ENCODE assay signal across 8 cellular contexts in the genomic region with DNA sequence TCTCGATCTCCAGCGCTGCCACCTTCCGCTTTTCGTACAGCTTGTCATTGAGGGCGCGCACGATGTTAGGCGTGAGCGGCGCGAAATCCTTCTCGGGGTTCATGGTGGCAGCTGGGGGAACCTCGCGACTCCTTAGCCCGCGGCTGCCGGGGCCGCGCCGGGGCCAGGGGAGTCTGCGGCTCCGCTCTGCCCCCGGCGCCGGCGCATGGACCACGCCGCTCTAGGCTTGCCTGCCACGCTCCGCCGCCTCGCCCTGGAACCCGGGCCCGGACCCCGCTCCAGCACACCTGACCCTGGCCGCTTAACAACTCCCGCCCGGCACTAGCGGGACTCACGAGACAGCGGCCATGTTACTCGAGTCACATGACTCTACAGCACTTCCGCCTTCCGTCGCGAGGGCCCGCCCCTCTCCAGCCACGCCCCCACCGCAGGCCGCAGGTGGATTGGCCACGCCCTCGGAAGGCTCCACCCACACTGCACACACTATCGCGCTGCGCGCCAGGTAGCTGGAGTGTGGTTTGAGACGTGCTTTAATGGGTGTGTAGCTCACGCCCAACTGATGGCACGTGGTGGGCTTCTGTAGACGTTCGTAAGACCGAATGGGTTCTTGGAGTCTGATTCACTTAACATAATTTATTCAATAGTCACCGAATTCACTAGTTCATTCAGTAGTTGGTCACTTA. TPM values are rescaled to one million over a fixed set of nuclear protein-coding genes. Genes with fewer than 3 reads are reported as not detected.
DNase-seq lines count a peak whose midpoint lies in the region; TF ChIP-seq lines count a peak whose summit lies in the region.

Gene VAC14, minus strand, starts transcription at position 361 of the 683 bp plus-strand sequence. Its CDS starts 258 bp downstream, at position 103.

- H3K27ac Mint-ChIP-seq in nephron: peak within 1 kb of the TSS in 2 of 3 experiments; percentile 77 to 82
- peak within 1 kb of the TSS; percentile 81 for H3K27ac Mint-ChIP-seq in stimulated activated naive CD8-positive, alpha-beta T cell treated with anti-CD3 and anti-CD28 coated beads, Interleukin-15, Interleukin-2, amounts not matched to agents 100 ng/mL and 50 ng/mL, for 24 hours

- no peaks in the 10 kb centered on the region; the same call in 1 of the 2 replicates for H3K27me3 ChIP-seq in H7 (ENCODE audit: control insufficient read depth, insufficient read depth, low read length)

- H3K36me3 ChIP-seq in H7 (replicated peaks; ENCODE audit: control insufficient read depth, insufficient read depth, low read length): no peaks in the 10 kb centered on the region; the same call in none of the 2 replicates

- TF ChIP-seq CTCF in fibroblast of the aortic adventitia (IDR thresholded peaks at IDR 0.05; ENCODE audit: insufficient read depth, low read length) (no peak), nephron (IDR thresholded peaks at IDR 0.05; ENCODE audit: unreplicated experiment in 3 of 3) (no peak)

- DNase-seq in ELF-1 (ENCODE audit: low read depth, low spot score) (peak; percentile 97), H7 (peak; percentile 97), M059J (ENCODE audit: low read depth) (peak; percentile 86), fibroblast of the aortic adventitia (ENCODE audit: low read depth) (peak; percentile 76)
- peak; percentile 96 for DNase-seq in activated T-helper 9 cell treated with anti-CD3 and anti-CD28 coated beads, Interleukin-2, amount 50 U/mL, for 16 hours (ENCODE audit: low read depth)

- H3K27me3 Mint-ChIP-seq in nephron (ENCODE audit: low read depth): peaks cover 14% of the 10 kb centered on the region
- no peaks in the 10 kb centered on the region for H3K27me3 Mint-ChIP-seq in stimulated activated naive CD8-positive, alpha-beta T cell treated with anti-CD3 and anti-CD28 coated beads, Interleukin-15, Interleukin-2, amounts not matched to agents 100 ng/mL and 50 ng/mL, for 24 hours

- H3K4me1 Mint-ChIP-seq in nephron: peaks cover 22% of the 10 kb centered on the region
- peaks cover 24% of the 10 kb centered on the region for H3K4me1 Mint-ChIP-seq in stimulated activated naive CD8-positive, alpha-beta T cell treated with anti-CD3 and anti-CD28 coated beads, Interleukin-15, Interleukin-2, amounts not matched to agents 100 ng/mL and 50 ng/mL, for 24 hours (ENCODE audit: low read depth)

- H3K36me3 Mint-ChIP-seq in nephron (ENCODE audit: low read depth): no peaks in the 10 kb centered on the region
- peaks cover 6% of the 10 kb centered on the region for H3K36me3 Mint-ChIP-seq in stimulated activated naive CD8-positive, alpha-beta T cell treated with anti-CD3 and anti-CD28 coated beads, Interleukin-15, Interleukin-2, amounts not matched to agents 100 ng/mL and 50 ng/mL, for 24 hours (ENCODE audit: low read depth)

- H3K4me3 Mint-ChIP-seq in nephron: peak within 1 kb of the TSS; percentile 93 to 97 (median 94)
- peak within 1 kb of the TSS; percentile 93 for H3K4me3 Mint-ChIP-seq in stimulated activated naive CD8-positive, alpha-beta T cell treated with anti-CD3 and anti-CD28 coated beads, Interleukin-15, Interleukin-2, amounts not matched to agents 100 ng/mL and 50 ng/mL, for 24 hours

- H3K4me3 ChIP-seq in H7 (ENCODE audit: insufficient read depth, low read depth, low read length) (peak within 1 kb of the TSS; percentile 80), fibroblast of the aortic adventitia (ENCODE audit: low read depth, low read length) (peak within 1 kb of the TSS; percentile 99)

- H3K9me3 Mint-ChIP-seq in nephron: no peaks in the 10 kb centered on the region
- no peaks in the 10 kb centered on the region for H3K9me3 Mint-ChIP-seq in stimulated activated naive CD8-positive, alpha-beta T cell treated with anti-CD3 and anti-CD28 coated beads, Interleukin-15, Interleukin-2, amounts not matched to agents 100 ng/mL and 50 ng/mL, for 24 hours

- peak; percentile 89 for TF ChIP-seq POLR2A in Raji (IDR thresholded peaks at IDR 0.05; ENCODE audit: insufficient read depth, low read depth, low read length)

RNA-seq across cellular contexts. Expression of gene VAC14, which starts in this region (rescaled TPM):
- 74.3 and 83.0 TPM in 2 replicates for total RNA-seq in H7 (2014; rRNA removed; shearing (Covaris generic))
- total RNA-seq in M059J (2014; rRNA removed; shearing (Covaris generic)): 41.9 and 59.4 TPM in 2 replicates
- 29.7 and 30.8 TPM in 2 replicates for total RNA-seq in fibroblast of the aortic adventitia (ENCODE audit: low replicate concordance)

Comparison
In these comparisons a context has a peak if more than half of its experiments do, and no peak if none do; other contexts are left out.
1. Peak in every context shown above with its lines: DNase-seq and H3K4me3 ChIP-seq.